ENCODE assay signal across 20 cellular contexts in the genomic region with DNA sequence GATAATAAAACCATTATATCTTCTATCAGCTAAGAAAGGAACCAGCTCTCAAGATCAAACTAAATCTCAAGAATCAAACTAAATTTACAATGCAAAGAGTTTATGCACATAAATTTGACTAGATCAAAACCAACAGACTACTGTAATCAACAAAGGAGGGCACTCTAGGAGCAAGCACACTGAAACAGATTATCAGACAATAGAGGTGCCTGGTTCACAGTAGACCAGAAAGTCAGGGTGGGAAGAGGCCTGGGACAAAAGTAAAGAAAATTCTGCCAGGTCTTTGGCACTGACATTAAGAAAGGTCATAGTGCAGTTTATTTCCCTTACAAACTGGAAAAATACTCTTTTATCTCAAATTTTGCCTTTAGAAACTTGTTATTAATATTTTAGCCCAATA.
DNase-seq lines count a peak whose midpoint lies in the region; ATAC-seq and TF ChIP-seq lines count a peak whose summit lies in the region.
"Had no signal": no experiment of that assay in that cellular context is flagged by ENCODE, and none has a peak within 500 bp of the region (broad histone marks: within the 10 kb centered on the region; RNA-seq: fewer than 3 reads in every experiment).

No MANE protein-coding gene starts in this region.

- no peak overlapping the region for H2AFZ ChIP-seq in GM23338

- H3K4me1 ChIP-seq in GM23338 (ENCODE audit: insufficient read depth) (peaks cover 19% of the 10 kb centered on the region), HUES48 (ENCODE audit: control insufficient read depth, insufficient read depth, low read length) (peaks cover 19% of the 10 kb centered on the region), iPS-20b (ENCODE audit: insufficient read depth, low read length) (peaks cover 15% of the 10 kb centered on the region; the same call in 1 of the 2 replicates), esophagus muscularis mucosa (peaks cover 12 to 42% (median 34%) of the 10 kb centered on the region in 4 donors)

- H3K4me1 Mint-ChIP-seq in GM23338 (peaks cover 23% of the 10 kb centered on the region), WTC11 (peaks cover 26% of the 10 kb centered on the region)

- no peak overlapping the region for H3K4me3 ChIP-seq in GM23338
- H3K4me3 ChIP-seq in HUES48 (ENCODE audit: low read depth, low read length) = no peak overlapping the region
- H3K4me3 ChIP-seq in iPS-20b (ENCODE audit: low read length) = no peak overlapping the region
- no peak overlapping the region for H3K4me3 ChIP-seq in esophagus muscularis mucosa

- no peaks in the 10 kb centered on the region for H4K20me1 ChIP-seq in GM23338 (replicated peaks; ENCODE audit: insufficient read depth)

- peaks cover 4% of the 10 kb centered on the region; the same call in 1 of the 2 replicates for H3K79me2 ChIP-seq in GM23338 (replicated peaks; ENCODE audit: insufficient read depth)

- no peak for TF ChIP-seq POLR2A in esophagus muscularis mucosa (IDR thresholded peaks at IDR 0.05; ENCODE audit: low read depth)

- H3K27ac Mint-ChIP-seq in GM23338 = peak overlapping the region; percentile 17; the same call in 1 of the 2 replicates
- H3K27ac Mint-ChIP-seq in WTC11 = peak overlapping the region; percentile 87

- no peak for TF ChIP-seq CTCF in GM23338 (conservative IDR thresholded peaks at IDR 0.05; ENCODE audit: low read depth in 2 of 2)
- no peak for TF ChIP-seq CTCF in WTC11 (IDR thresholded peaks at IDR 0.05)
- no peak for TF ChIP-seq CTCF in esophagus muscularis mucosa (IDR thresholded peaks at IDR 0.05)

- H3K4me3 Mint-ChIP-seq in GM23338 = no peak overlapping the region
- H3K4me3 Mint-ChIP-seq in WTC11 = no peak overlapping the region
- H3K4me3 Mint-ChIP-seq: IgD-negative memory B cell had no signal

- no peaks in the 10 kb centered on the region for H3F3A ChIP-seq in GM23338 (replicated peaks; ENCODE audit: low read depth)

- no peak for TF ChIP-seq EP300 in esophagus muscularis mucosa (IDR thresholded peaks at IDR 0.05)

- no peaks in the 10 kb centered on the region for H3K9me3 Mint-ChIP-seq in GM23338
- no peaks in the 10 kb centered on the region for H3K9me3 Mint-ChIP-seq in WTC11
- H3K9me3 Mint-ChIP-seq: IgD-negative memory B cell had no signal

- intact Hi-C loops in sciatic nerve (cut with DNase I) (no loop called here), esophagus muscularis mucosa (cut with DNase I) (no loop called here), head of caudate nucleus (cut with DNase I) (no loop called here)

- POLR2A ChIA-PET in WTC11 (lab: Charles Lee) = no interaction called here

- H3K36me3 Mint-ChIP-seq in GM23338 (ENCODE audit: low read depth) = no peaks in the 10 kb centered on the region
- H3K36me3 Mint-ChIP-seq in WTC11 = 0 out of 2 replicates have a peak, but pooled peaks cover 3% of the 10 kb centered on the region

- no peaks in the 10 kb centered on the region for H3K9me2 ChIP-seq in GM23338 (ENCODE audit: insufficient read depth)

- H3K27ac ChIP-seq in GM23338 (ENCODE audit: low read depth) (peak overlapping the region; percentile 79), HUES48 (ENCODE audit: low read depth, low read length) (peak overlapping the region; percentile 76), iPS-20b (ENCODE audit: low read length) (no peak overlapping the region), esophagus muscularis mucosa (replicated peaks in 1 of 4) (no peak overlapping the region)
- H3K27ac ChIP-seq: KMS-11, RWPE1 had no signal

- DNase-seq in GM23338 (ENCODE audit: low spot score) (peak; percentile 33), WTC11 (ENCODE audit: low spot score) (no peak), sciatic nerve (ENCODE audit: low spot score) (no peak), esophagus muscularis mucosa (ENCODE audit: extremely low spot score) (no peak), head of caudate nucleus (no peak)
- DNase-seq: Calu3, DMS79 treated with DMSO at 0.1 percent for 48 hours, GF-D8, MM.1S, NCI-H2029, NCI-H446, NCI-H524 treated with DMSO at 0.1 percent for 48 hours, SHP77 treated with DMSO at 0.1 percent for 48 hours had no signal

- H3K36me3 ChIP-seq in GM23338 (ENCODE audit: insufficient read depth) = no peaks in the 10 kb centered on the region
- H3K36me3 ChIP-seq in HUES48 (ENCODE audit: control insufficient read depth, insufficient read depth, low read length) = no peaks in the 10 kb centered on the region
- H3K36me3 ChIP-seq in iPS-20b (ENCODE audit: insufficient read depth, low read depth, low read length) = peaks cover 11% of the 10 kb centered on the region; the same call in 1 of the 2 replicates
- H3K36me3 ChIP-seq in esophagus muscularis mucosa = peaks cover 0 to 9% (median 7%) of the 10 kb centered on the region in 4 donors

- H3K4me2 ChIP-seq in GM23338 = peak overlapping the region; percentile 19
- H3K4me2 ChIP-seq: KMS-11 had no signal

- ATAC-seq in GM23338 (peak; percentile 81), WTC11 (peak; percentile 71), sciatic nerve (no peak), GM18870 (IDR thresholded peaks at IDR 0.05; ENCODE audit: unreplicated experiment) (no peak)
- ATAC-seq: Panc1 had no signal

- no peaks in the 10 kb centered on the region for H3K27me3 ChIP-seq in GM23338 (ENCODE audit: insufficient read depth)
- H3K27me3 ChIP-seq in HUES48 (ENCODE audit: control insufficient read depth, insufficient read depth, low read length) = no peaks in the 10 kb centered on the region
- H3K27me3 ChIP-seq in iPS-20b (ENCODE audit: insufficient read depth, low read length) = no peaks in the 10 kb centered on the region
- no peaks in the 10 kb centered on the region for H3K27me3 ChIP-seq in esophagus muscularis mucosa

- no peaks in the 10 kb centered on the region for H3K9me3 ChIP-seq in HUES48 (ENCODE audit: control insufficient read depth, insufficient read depth, low read length)
- no peaks in the 10 kb centered on the region for H3K9me3 ChIP-seq in iPS-20b (ENCODE audit: insufficient read depth, low read depth, low read length)
- H3K9me3 ChIP-seq in esophagus muscularis mucosa = no peaks in the 10 kb centered on the region

- H3K9ac ChIP-seq in HUES48 (ENCODE audit: low read depth, low read length) (no peak overlapping the region), iPS-20b (ENCODE audit: low read depth, low read length) (0 out of 2 replicates have a peak overlapping the region, but pooled peaks have one; percentile 0)
- H3K9ac ChIP-seq: KMS-11 had no signal

- peaks cover 2% of the 10 kb centered on the region for H3K27me3 Mint-ChIP-seq in GM23338 (ENCODE audit: insufficient read depth, low read depth, poor library complexity)
- H3K27me3 Mint-ChIP-seq in WTC11 (ENCODE audit: low read depth) = no peaks in the 10 kb centered on the region
- H3K27me3 Mint-ChIP-seq: IgD-negative memory B cell had no signal

- CTCF ChIA-PET in WTC11 (lab: Charles Lee) = interaction anchor here (1.8 kb wide), 2 partner anchors 66 to 123 kb away, joined by 4 to 5 read pairs; no protein-coding TSS in a partner anchor

TF ChIP-seq in GM23338, 12 proteins besides CTCF, POLR2A, EP300 and RAD21 (continues in another document):
- TF ChIP-seq JUNB (IDR thresholded peaks at IDR 0.05; ENCODE audit: unreplicated experiment) (no peak), ZNF114 (CRISPR knock-in tag; IDR thresholded peaks at IDR 0.05) (no peak), CREB1 (CRISPR knock-in tag; IDR thresholded peaks at IDR 0.05; ENCODE audit: low read depth) (no peak), EZH2 (IDR thresholded peaks at IDR 0.05; ENCODE audit: low read depth, unreplicated experiment) (no peak), STAT1 (IDR thresholded peaks at IDR 0.05; ENCODE audit: unreplicated experiment) (no peak), POLR2AphosphoS5 (IDR thresholded peaks at IDR 0.05; ENCODE audit: low read depth) (no peak), ZNF331 (CRISPR knock-in tag; IDR thresholded peaks at IDR 0.05; ENCODE audit: low read depth) (no peak), EZH2phosphoT487 (IDR thresholded peaks at IDR 0.05; ENCODE audit: unreplicated experiment) (no peak)

TF ChIP-seq in WTC11, 78 proteins besides CTCF, POLR2A, EP300 and RAD21 (continues in another document):
- no peak for TF ChIP-seq JUN (CRISPR knock-in tag; IDR thresholded peaks at IDR 0.05)
- no peak for TF ChIP-seq TCF7 (CRISPR knock-in tag; IDR thresholded peaks at IDR 0.05; ENCODE audit: low read depth)
- TF ChIP-seq NR3C1 (CRISPR knock-in tag; conservative IDR thresholded peaks at IDR 0.05; ENCODE audit: low read depth) = no peak
- TF ChIP-seq, protein P1, sequence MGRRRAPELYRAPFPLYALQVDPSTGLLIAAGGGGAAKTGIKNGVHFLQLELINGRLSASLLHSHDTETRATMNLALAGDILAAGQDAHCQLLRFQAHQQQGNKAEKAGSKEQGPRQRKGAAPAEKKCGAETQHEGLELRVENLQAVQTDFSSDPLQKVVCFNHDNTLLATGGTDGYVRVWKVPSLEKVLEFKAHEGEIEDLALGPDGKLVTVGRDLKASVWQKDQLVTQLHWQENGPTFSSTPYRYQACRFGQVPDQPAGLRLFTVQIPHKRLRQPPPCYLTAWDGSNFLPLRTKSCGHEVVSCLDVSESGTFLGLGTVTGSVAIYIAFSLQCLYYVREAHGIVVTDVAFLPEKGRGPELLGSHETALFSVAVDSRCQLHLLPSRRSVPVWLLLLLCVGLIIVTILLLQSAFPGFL (CRISPR knock-in tag; IDR thresholded peaks at IDR 0.05; ENCODE audit: borderline replicate concordance) = no peak
- no peak for TF ChIP-seq TEAD1 (CRISPR knock-in tag; IDR thresholded peaks at IDR 0.05)
- TF ChIP-seq ZNF121 (CRISPR knock-in tag; IDR thresholded peaks at IDR 0.05) = no peak
- no peak for TF ChIP-seq NFE2L1 (CRISPR knock-in tag; IDR thresholded peaks at IDR 0.05)
- TF ChIP-seq FOXP1 (CRISPR knock-in tag; IDR thresholded peaks at IDR 0.05; ENCODE audit: borderline replicate concordance) = no peak
- no peak for TF ChIP-seq ZNF281 (CRISPR knock-in tag; IDR thresholded peaks at IDR 0.05)
- TF ChIP-seq NFYB (CRISPR knock-in tag; conservative IDR thresholded peaks at IDR 0.05; ENCODE audit: low read depth) = no peak

Comparison
In these comparisons a context has a peak if more than half of its experiments do, and no peak if none do; other contexts are left out.
1. ATAC-seq: peak in GM23338 (single experiment) and WTC11 (single experiment); none in sciatic nerve (single experiment) and GM18870 (single experiment).
2. H3K27ac ChIP-seq: peak in GM23338 (single experiment) and HUES48 (single experiment); none in iPS-20b (single experiment) and esophagus muscularis mucosa (0 of 4).